In genomic region chr18:51110073-51110797, GRCh38 we compare ENCODE assay signal across 8 cellular contexts.
DNase-seq lines count a peak whose midpoint lies in the region; ATAC-seq and TF ChIP-seq lines count a peak whose summit lies in the region.

No MANE protein-coding gene starts in this region.

- no peaks in the 10 kb centered on the region for H3K36me3 ChIP-seq in stomach

- H3K4me1 ChIP-seq in stomach, result peaks cover 5 to 6% (median 6%) of the 10 kb centered on the region in 4 donors

- H3K9me3 ChIP-seq in stomach, result no peaks in the 10 kb centered on the region

- peak overlapping the region in 1 of 4 donors; percentile 3 for H3K4me3 ChIP-seq in stomach

- H3K27me3 Mint-ChIP-seq in neural crest cell (ENCODE audit: low read depth), result no peaks in the 10 kb centered on the region

- H3K4me1 Mint-ChIP-seq in neural crest cell, result peaks cover 3% of the 10 kb centered on the region

- H3K4me3 Mint-ChIP-seq in neural crest cell, result no peak overlapping the region

- peak; percentile 72 for ATAC-seq in HG02870 (IDR thresholded peaks at IDR 0.05; ENCODE audit: unreplicated experiment)

- DNase-seq in NCI-H345 (lab: John Stamatoyannopoulos, UW) (peak; percentile 42), NCI-H345 treated with DMSO at 0.1 percent for 48 hours (lab: John Stamatoyannopoulos, UW; ENCODE audit: unreplicated experiment) (no peak), NCI-H748 (lab: John Stamatoyannopoulos, UW; ENCODE audit: unreplicated experiment) (peak; percentile 59), activated T-cell treated with anti-CD3 and anti-CD28 coated beads for 48 hours (ENCODE audit: low read depth) (peak; percentile 71), fibroblast of gingiva (ENCODE audit: low read depth) (peak; percentile 9), neural crest cell (ENCODE audit: low read depth, low spot score) (peak; percentile 91), stomach (peak; percentile 71)

- 32 to 58% (median 38%) methylated on average over 26 to 42 of the region's 42 CpGs for WGBS in stomach, 5 donors

- H3K36me3 Mint-ChIP-seq in neural crest cell (ENCODE audit: low read depth), result peaks cover 5% of the 10 kb centered on the region

- intact Hi-C loops in stomach (cut with DNase I; ENCODE audit: low total_unique reads), result no loop called here

- no peaks in the 10 kb centered on the region for H3K27me3 ChIP-seq in stomach

- TF ChIP-seq CTCF in neural crest cell (conservative IDR thresholded peaks at IDR 0.05) (peak; percentile 97), stomach (IDR thresholded peaks at IDR 0.05) (peak in 5 of 7 experiments; percentile 77 to 97 (median 90))

- no peak for TF ChIP-seq EP300 in stomach (IDR thresholded peaks at IDR 0.05)

- no peaks in the 10 kb centered on the region for H3K9me3 Mint-ChIP-seq in neural crest cell

- TF ChIP-seq POLR2A in stomach (IDR thresholded peaks at IDR 0.05), result no peak

- no peak overlapping the region for H3K27ac ChIP-seq in stomach

- peak overlapping the region; percentile 43 for H3K27ac Mint-ChIP-seq in neural crest cell (ENCODE audit: unreplicated experiment)
